ENCODE assay signal across 2 cellular contexts in the genomic region with DNA sequence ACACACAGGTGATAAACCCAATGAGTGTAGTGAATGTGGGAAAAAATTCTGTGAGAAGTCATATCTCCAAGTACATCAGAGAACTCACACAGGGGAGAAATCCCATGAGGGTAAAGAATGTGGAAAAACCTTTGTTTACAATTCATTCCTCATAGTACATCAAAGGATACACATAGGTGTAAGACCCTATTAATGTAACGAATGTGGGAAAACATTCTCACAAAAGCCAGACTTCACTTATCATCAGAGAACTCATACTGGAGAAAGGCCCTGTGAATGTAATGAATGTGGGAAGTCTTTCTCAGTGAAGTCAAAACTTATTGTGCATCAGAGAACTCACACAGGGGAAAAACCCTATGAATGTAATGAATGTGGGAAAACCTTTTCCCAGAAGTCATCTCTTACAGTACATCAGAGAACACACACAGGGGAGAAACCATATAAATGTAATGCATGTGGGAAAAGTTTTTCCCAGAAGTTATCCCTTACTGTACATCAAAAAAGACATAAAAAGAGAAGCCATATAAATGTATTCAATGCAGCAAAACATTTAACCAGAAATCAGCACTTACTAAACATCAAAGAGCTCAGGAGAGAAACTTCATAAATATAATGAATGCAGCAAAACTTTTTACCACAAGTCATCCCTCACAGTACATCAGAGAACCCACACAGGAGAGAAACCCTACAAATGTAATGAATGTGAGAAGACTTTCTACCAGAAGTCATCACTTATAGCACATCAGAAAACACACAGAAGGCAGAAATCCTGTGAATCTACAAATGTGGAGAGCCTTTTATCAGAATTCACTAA.
TF ChIP-seq lines count a peak whose summit lies in the region.

No MANE protein-coding gene starts in this region.

TF ChIP-seq in HCT116, 20 proteins besides CTCF, POLR2A, EP300 and RAD21:
- TF ChIP-seq, protein P1, sequence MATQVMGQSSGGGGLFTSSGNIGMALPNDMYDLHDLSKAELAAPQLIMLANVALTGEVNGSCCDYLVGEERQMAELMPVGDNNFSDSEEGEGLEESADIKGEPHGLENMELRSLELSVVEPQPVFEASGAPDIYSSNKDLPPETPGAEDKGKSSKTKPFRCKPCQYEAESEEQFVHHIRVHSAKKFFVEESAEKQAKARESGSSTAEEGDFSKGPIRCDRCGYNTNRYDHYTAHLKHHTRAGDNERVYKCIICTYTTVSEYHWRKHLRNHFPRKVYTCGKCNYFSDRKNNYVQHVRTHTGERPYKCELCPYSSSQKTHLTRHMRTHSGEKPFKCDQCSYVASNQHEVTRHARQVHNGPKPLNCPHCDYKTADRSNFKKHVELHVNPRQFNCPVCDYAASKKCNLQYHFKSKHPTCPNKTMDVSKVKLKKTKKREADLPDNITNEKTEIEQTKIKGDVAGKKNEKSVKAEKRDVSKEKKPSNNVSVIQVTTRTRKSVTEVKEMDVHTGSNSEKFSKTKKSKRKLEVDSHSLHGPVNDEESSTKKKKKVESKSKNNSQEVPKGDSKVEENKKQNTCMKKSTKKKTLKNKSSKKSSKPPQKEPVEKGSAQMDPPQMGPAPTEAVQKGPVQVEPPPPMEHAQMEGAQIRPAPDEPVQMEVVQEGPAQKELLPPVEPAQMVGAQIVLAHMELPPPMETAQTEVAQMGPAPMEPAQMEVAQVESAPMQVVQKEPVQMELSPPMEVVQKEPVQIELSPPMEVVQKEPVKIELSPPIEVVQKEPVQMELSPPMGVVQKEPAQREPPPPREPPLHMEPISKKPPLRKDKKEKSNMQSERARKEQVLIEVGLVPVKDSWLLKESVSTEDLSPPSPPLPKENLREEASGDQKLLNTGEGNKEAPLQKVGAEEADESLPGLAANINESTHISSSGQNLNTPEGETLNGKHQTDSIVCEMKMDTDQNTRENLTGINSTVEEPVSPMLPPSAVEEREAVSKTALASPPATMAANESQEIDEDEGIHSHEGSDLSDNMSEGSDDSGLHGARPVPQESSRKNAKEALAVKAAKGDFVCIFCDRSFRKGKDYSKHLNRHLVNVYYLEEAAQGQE (IDR thresholded peaks at IDR 0.05; ENCODE audit: low read depth), result no peak
- TF ChIP-seq ZNF274 (IDR thresholded peaks at IDR 0.05; ENCODE audit: low read depth, low read length), result peak; percentile 99
- TF ChIP-seq SIN3A (IDR thresholded peaks at IDR 0.05; ENCODE audit: low read depth), result no peak

TF ChIP-seq in K562, 482 proteins besides CTCF, POLR2A, EP300 and RAD21:
- TF ChIP-seq TFAM (CRISPR knock-in tag; conservative IDR thresholded peaks at IDR 0.05), result no peak
- no peak for TF ChIP-seq GATA2 (CRISPR knock-in tag; IDR thresholded peaks at IDR 0.05)
- no peak for TF ChIP-seq ZNF23 (CRISPR knock-in tag; IDR thresholded peaks at IDR 0.05)
- no peak for TF ChIP-seq ZFPM2 (CRISPR knock-in tag; IDR thresholded peaks at IDR 0.05)
- TF ChIP-seq CBX3 (IDR thresholded peaks at IDR 0.05; ENCODE audit: borderline replicate concordance in 1 of 2, low read length in 2 of 2), result peak; percentile 6 to 61; a peak in 2 of 3 replicates
- TF ChIP-seq, protein P2, sequence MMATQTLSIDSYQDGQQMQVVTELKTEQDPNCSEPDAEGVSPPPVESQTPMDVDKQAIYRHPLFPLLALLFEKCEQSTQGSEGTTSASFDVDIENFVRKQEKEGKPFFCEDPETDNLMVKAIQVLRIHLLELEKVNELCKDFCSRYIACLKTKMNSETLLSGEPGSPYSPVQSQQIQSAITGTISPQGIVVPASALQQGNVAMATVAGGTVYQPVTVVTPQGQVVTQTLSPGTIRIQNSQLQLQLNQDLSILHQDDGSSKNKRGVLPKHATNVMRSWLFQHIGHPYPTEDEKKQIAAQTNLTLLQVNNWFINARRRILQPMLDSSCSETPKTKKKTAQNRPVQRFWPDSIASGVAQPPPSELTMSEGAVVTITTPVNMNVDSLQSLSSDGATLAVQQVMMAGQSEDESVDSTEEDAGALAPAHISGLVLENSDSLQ (IDR thresholded peaks at IDR 0.05), result no peak
- TF ChIP-seq TOE1 (IDR thresholded peaks at IDR 0.05; ENCODE audit: borderline replicate concordance), result no peak
- no peak for TF ChIP-seq TOE1 (CRISPR knock-in tag; IDR thresholded peaks at IDR 0.05; ENCODE audit: borderline replicate concordance, low read depth)
- no peak for TF ChIP-seq RCOR1 (IDR thresholded peaks at IDR 0.05; ENCODE audit: borderline replicate concordance in 1 of 2, low read depth in 2 of 2, low read length in 2 of 2)
- no peak for TF ChIP-seq ETV5 (CRISPR knock-in tag; IDR thresholded peaks at IDR 0.05; ENCODE audit: low read depth)
- TF ChIP-seq POLR2H (tag; IDR thresholded peaks at IDR 0.05; ENCODE audit: low read depth), result no peak
- TF ChIP-seq CBX5 (IDR thresholded peaks at IDR 0.05; ENCODE audit: borderline replicate concordance, low read depth), result peak; percentile 21; the same call in 1 of the 2 replicates
- TF ChIP-seq, protein P3, sequence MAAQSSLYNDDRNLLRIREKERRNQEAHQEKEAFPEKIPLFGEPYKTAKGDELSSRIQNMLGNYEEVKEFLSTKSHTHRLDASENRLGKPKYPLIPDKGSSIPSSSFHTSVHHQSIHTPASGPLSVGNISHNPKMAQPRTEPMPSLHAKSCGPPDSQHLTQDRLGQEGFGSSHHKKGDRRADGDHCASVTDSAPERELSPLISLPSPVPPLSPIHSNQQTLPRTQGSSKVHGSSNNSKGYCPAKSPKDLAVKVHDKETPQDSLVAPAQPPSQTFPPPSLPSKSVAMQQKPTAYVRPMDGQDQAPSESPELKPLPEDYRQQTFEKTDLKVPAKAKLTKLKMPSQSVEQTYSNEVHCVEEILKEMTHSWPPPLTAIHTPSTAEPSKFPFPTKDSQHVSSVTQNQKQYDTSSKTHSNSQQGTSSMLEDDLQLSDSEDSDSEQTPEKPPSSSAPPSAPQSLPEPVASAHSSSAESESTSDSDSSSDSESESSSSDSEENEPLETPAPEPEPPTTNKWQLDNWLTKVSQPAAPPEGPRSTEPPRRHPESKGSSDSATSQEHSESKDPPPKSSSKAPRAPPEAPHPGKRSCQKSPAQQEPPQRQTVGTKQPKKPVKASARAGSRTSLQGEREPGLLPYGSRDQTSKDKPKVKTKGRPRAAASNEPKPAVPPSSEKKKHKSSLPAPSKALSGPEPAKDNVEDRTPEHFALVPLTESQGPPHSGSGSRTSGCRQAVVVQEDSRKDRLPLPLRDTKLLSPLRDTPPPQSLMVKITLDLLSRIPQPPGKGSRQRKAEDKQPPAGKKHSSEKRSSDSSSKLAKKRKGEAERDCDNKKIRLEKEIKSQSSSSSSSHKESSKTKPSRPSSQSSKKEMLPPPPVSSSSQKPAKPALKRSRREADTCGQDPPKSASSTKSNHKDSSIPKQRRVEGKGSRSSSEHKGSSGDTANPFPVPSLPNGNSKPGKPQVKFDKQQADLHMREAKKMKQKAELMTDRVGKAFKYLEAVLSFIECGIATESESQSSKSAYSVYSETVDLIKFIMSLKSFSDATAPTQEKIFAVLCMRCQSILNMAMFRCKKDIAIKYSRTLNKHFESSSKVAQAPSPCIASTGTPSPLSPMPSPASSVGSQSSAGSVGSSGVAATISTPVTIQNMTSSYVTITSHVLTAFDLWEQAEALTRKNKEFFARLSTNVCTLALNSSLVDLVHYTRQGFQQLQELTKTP (IDR thresholded peaks at IDR 0.05; ENCODE audit: low read depth in 1 of 2, partially characterized antibody in 2 of 2), result no peak
- no peak for TF ChIP-seq SNRNP70 (optimal IDR thresholded peaks at IDR 0.05; ENCODE audit: low read depth, low read length)
- no peak for TF ChIP-seq TBP (optimal IDR thresholded peaks at IDR 0.05; ENCODE audit: low read depth, low read length)
- TF ChIP-seq PTRF (tag; IDR thresholded peaks at IDR 0.05), result no peak
- peak in 1 of 2 experiments; percentile 78; a peak in 2 of 4 replicates for TF ChIP-seq TRIM24 (IDR thresholded peaks at IDR 0.05)
- peak; percentile 97 for TF ChIP-seq TRIM28 (IDR thresholded peaks at IDR 0.05)
- TF ChIP-seq, protein P4, sequence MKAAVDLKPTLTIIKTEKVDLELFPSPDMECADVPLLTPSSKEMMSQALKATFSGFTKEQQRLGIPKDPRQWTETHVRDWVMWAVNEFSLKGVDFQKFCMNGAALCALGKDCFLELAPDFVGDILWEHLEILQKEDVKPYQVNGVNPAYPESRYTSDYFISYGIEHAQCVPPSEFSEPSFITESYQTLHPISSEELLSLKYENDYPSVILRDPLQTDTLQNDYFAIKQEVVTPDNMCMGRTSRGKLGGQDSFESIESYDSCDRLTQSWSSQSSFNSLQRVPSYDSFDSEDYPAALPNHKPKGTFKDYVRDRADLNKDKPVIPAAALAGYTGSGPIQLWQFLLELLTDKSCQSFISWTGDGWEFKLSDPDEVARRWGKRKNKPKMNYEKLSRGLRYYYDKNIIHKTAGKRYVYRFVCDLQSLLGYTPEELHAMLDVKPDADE (conservative IDR thresholded peaks at IDR 0.05; ENCODE audit: control insufficient read depth, low read depth, low read length), result peak; percentile 45; the same call in 1 of the 2 replicates
- TF ChIP-seq KLF16 (IDR thresholded peaks at IDR 0.05), result no peak
- peak; percentile 38; the same call in 1 of the 2 replicates for TF ChIP-seq CBX1 (IDR thresholded peaks at IDR 0.05; ENCODE audit: low read depth)
- TF ChIP-seq, protein P5, sequence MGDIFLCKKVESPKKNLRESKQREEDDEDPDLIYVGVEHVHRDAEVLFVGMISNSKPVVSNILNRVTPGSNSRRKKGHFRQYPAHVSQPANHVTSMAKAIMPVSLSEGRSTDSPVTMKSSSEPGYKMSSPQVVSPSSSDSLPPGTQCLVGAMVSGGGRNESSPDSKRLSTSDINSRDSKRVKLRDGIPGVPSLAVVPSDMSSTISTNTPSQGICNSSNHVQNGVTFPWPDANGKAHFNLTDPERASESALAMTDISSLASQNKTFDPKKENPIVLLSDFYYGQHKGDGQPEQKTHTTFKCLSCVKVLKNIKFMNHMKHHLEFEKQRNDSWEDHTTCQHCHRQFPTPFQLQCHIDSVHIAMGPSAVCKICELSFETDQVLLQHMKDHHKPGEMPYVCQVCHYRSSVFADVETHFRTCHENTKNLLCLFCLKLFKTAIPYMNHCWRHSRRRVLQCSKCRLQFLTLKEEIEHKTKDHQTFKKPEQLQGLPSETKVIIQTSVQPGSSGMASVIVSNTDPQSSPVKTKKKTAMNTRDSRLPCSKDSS (IDR thresholded peaks at IDR 0.05; ENCODE audit: low read depth, partially characterized antibody), result peak; percentile 24
- TF ChIP-seq ZNF274 (IDR thresholded peaks at IDR 0.05; ENCODE audit: borderline replicate concordance, low read depth, low read length), result peak; percentile 100
- TF ChIP-seq, protein P6, sequence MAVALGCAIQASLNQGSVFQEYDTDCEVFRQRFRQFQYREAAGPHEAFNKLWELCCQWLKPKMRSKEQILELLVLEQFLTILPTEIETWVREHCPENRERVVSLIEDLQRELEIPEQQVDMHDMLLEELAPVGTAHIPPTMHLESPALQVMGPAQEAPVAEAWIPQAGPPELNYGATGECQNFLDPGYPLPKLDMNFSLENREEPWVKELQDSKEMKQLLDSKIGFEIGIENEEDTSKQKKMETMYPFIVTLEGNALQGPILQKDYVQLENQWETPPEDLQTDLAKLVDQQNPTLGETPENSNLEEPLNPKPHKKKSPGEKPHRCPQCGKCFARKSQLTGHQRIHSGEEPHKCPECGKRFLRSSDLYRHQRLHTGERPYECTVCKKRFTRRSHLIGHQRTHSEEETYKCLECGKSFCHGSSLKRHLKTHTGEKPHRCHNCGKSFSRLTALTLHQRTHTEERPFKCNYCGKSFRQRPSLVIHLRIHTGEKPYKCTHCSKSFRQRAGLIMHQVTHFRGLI (CRISPR knock-in tag; IDR thresholded peaks at IDR 0.05), result no peak
- TF ChIP-seq ZNF75A (CRISPR knock-in tag; IDR thresholded peaks at IDR 0.05), result peak; percentile 78
- TF ChIP-seq, protein P7, sequence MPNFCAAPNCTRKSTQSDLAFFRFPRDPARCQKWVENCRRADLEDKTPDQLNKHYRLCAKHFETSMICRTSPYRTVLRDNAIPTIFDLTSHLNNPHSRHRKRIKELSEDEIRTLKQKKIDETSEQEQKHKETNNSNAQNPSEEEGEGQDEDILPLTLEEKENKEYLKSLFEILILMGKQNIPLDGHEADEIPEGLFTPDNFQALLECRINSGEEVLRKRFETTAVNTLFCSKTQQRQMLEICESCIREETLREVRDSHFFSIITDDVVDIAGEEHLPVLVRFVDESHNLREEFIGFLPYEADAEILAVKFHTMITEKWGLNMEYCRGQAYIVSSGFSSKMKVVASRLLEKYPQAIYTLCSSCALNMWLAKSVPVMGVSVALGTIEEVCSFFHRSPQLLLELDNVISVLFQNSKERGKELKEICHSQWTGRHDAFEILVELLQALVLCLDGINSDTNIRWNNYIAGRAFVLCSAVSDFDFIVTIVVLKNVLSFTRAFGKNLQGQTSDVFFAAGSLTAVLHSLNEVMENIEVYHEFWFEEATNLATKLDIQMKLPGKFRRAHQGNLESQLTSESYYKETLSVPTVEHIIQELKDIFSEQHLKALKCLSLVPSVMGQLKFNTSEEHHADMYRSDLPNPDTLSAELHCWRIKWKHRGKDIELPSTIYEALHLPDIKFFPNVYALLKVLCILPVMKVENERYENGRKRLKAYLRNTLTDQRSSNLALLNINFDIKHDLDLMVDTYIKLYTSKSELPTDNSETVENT (CRISPR knock-in tag; IDR thresholded peaks at IDR 0.05), result no peak
- TF ChIP-seq, protein P8, sequence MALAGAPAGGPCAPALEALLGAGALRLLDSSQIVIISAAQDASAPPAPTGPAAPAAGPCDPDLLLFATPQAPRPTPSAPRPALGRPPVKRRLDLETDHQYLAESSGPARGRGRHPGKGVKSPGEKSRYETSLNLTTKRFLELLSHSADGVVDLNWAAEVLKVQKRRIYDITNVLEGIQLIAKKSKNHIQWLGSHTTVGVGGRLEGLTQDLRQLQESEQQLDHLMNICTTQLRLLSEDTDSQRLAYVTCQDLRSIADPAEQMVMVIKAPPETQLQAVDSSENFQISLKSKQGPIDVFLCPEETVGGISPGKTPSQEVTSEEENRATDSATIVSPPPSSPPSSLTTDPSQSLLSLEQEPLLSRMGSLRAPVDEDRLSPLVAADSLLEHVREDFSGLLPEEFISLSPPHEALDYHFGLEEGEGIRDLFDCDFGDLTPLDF (CRISPR knock-in tag; IDR thresholded peaks at IDR 0.05), result no peak
- TF ChIP-seq WHSC1 (IDR thresholded peaks at IDR 0.05; ENCODE audit: low read length), result no peak
- no peak for TF ChIP-seq MEF2D (tag; conservative IDR thresholded peaks at IDR 0.05; ENCODE audit: low read depth)
- TF ChIP-seq MYBL2 (IDR thresholded peaks at IDR 0.05; ENCODE audit: low read depth), result no peak
- no peak for TF ChIP-seq MYBL2 (CRISPR knock-in tag; IDR thresholded peaks at IDR 0.05; ENCODE audit: borderline replicate concordance)
- peak; percentile 86; the same call in 1 of the 2 replicates for TF ChIP-seq XRCC3 (IDR thresholded peaks at IDR 0.05)
- no peak for TF ChIP-seq EGR1 (conservative IDR thresholded peaks at IDR 0.05)
